ENCODE assay signal across 25 cellular contexts in the genomic region with DNA sequence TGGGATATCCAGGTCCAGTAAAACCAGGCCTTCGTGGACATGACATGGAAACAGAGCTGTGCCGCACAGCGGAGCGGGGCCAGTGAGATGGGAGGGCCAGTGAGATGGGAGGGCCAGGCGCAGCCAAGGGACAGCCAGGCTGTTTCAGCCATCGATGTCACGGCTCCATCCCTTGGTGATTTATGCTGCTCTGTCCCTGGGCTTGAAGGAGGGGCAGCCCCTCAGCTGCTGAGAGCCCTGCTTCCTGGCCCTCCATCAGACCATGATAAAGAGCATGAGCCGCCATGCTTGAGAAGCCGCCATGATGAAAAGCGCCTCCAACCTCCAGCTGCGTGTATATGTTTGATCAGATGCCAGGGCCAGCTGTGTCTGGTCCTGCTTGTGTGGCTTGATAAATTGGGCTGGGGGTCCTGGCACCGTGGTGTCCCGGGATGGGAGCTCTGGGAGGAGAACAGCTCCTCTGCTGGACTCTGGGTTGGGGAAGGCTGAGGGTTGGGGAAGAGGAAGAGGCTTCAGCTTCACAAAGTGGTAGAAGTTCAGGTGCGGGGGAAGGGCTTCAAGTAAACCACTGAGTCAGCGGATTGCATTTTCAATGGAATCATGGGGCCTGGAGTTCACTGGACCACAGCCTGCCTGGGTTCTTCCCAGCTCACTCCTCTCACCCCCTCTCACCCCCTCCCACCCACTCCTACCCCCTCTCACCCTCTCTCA. TPM values are rescaled to one million over a fixed set of nuclear protein-coding genes. Genes with fewer than 3 reads are reported as not detected.
DNase-seq lines count a peak whose midpoint lies in the region; ATAC-seq and TF ChIP-seq lines count a peak whose summit lies in the region.
"Had no signal": no experiment of that assay in that cellular context is flagged by ENCODE, and none has a peak within 500 bp of the region (broad histone marks: within the 10 kb centered on the region; RNA-seq: fewer than 3 reads in every experiment).

No MANE protein-coding gene starts in this region.

- intact Hi-C loops in left cardiac atrium (cut with DNase I) (no loop called here), mucosa of descending colon (cut with DNase I, micrococcal nuclease) (no loop called here), upper lobe of right lung (cut with DNase I) (no loop called here)

- H3K9me3 ChIP-seq in mucosa of descending colon (no peaks in the 10 kb centered on the region), upper lobe of right lung (no peaks in the 10 kb centered on the region)
- H3K9me3 ChIP-seq: gastroesophageal sphincter, Peyer's patch, stomach, transverse colon had no signal

- no peaks in the 10 kb centered on the region for H3K27me3 ChIP-seq in upper lobe of right lung
- H3K27me3 ChIP-seq: gastroesophageal sphincter, Peyer's patch had no signal

- H3K4me1 ChIP-seq in mucosa of descending colon (ENCODE audit: low read depth) (no peaks in the 10 kb centered on the region), upper lobe of right lung (no peaks in the 10 kb centered on the region)
- H3K4me1 ChIP-seq: Peyer's patch had no signal

- no peaks in the 10 kb centered on the region for H3K36me3 ChIP-seq in mucosa of descending colon (ENCODE audit: low read depth)
- H3K36me3 ChIP-seq in upper lobe of right lung, result no peaks in the 10 kb centered on the region
- H3K36me3 ChIP-seq: gastroesophageal sphincter, Peyer's patch, stomach, transverse colon had no signal

- no peak for TF ChIP-seq CTCF in mucosa of descending colon (IDR thresholded peaks at IDR 0.05)
- no peak for TF ChIP-seq CTCF in upper lobe of right lung (IDR thresholded peaks at IDR 0.05)

- ATAC-seq in left cardiac atrium (no peak), mucosa of descending colon (no peak), upper lobe of right lung (no peak), HG03457 (IDR thresholded peaks at IDR 0.05; ENCODE audit: unreplicated experiment) (no peak), GM19035 (IDR thresholded peaks at IDR 0.05; ENCODE audit: unreplicated experiment) (no peak)
- ATAC-seq: gastroesophageal sphincter, T-helper 17 cell had no signal

- H3K27ac ChIP-seq in upper lobe of right lung, result no peak overlapping the region
- H3K27ac ChIP-seq: gastroesophageal sphincter, Peyer's patch, stomach, transverse colon had no signal

- DNase-seq in activated effector memory CD4-positive, alpha-beta T cell treated with anti-CD3 and anti-CD28 coated beads, Interleukin-2, amount 50 U/mL, for 16 hours, result peak; percentile 14
- DNase-seq in activated effector memory CD4-positive, alpha-beta T cell treated with Interleukin-2 at 50 U/mL for 16 hours, result no peak
- DNase-seq in left cardiac atrium (peak; percentile 5), mucosa of descending colon (peak in 2 of 3 donors; percentile 13 to 27), upper lobe of right lung (peak; percentile 32), NCI-H226 (no peak)
- DNase-seq: 8988T; activated CD4-positive, alpha-beta T cell treated with anti-CD3 and anti-CD28 coated beads for 4 hours; activated CD8-positive, alpha-beta memory T cell treated with anti-CD3 and anti-CD28 coated beads for 24 hours; activated naive CD4-positive, alpha-beta T cell treated with anti-CD3 and anti-CD28 coated beads, Interleukin-2, amount 10 ng/mL, durations not matched to agents 7 days and 5 days; activated T-cell treated with anti-CD3 and anti-CD28 coated beads, Interleukin-2, amount 50 U/mL, for 48 hours; amygdala; HFFc6; KG1; naive B cell; NCI-H146; NCI-H524; stimulated activated CD8-positive, alpha-beta memory T cell treated with anti-CD3 and anti-CD28 coated beads, Interleukin-4, amount 100 ng/mL, for 48 hours; stomach; transverse colon had no signal

- H3K4me3 ChIP-seq in mucosa of descending colon (no peak overlapping the region), upper lobe of right lung (no peak overlapping the region)
- H3K4me3 ChIP-seq: gastroesophageal sphincter, Peyer's patch, stomach, transverse colon had no signal

RNA-seq across cellular contexts. Expression of a gene that starts 6.0 kb away (rescaled TPM):
- total RNA-seq in left cardiac atrium (10 to 100 TPM; 29.8 to 35.2 TPM), mucosa of descending colon (10 to 100 TPM in 2 of 3 donors, 1 to 10 TPM in 1; 8.6 to 62.3 (median 22.2) TPM), upper lobe of right lung (37.8 TPM)

Comparison
In these comparisons a context has a peak if more than half of its experiments do, and no peak if none do; other contexts are left out.
1. DNase-seq: peak in activated effector memory CD4-positive, alpha-beta T cell treated with anti-CD3 and anti-CD28 coated beads, Interleukin-2, amount 50 U/mL, for 16 hours (single experiment), left cardiac atrium (single experiment), mucosa of descending colon (2 of 3) and upper lobe of right lung (single experiment); none in activated effector memory CD4-positive, alpha-beta T cell treated with Interleukin-2 at 50 U/mL for 16 hours (single experiment) and NCI-H226 (single experiment).